In genomic region chr20:1467355-1468116, GRCh38 we compare ENCODE assay signal across 1 cellular context.
A peak's percentile ranks its signal among the peaks of the same experiment; 100 is the strongest.
TF ChIP-seq lines count a peak whose summit lies in the region.

No MANE protein-coding gene starts in this region.

TF ChIP-seq in K562, 482 proteins besides CTCF, POLR2A, EP300 and RAD21 (continues in another document):
- TF ChIP-seq ZBTB7A (IDR thresholded peaks at IDR 0.05; ENCODE audit: borderline replicate concordance, control insufficient read depth, low read depth, low read length), result no peak
- no peak for TF ChIP-seq PHB (CRISPR knock-in tag; IDR thresholded peaks at IDR 0.05)
- TF ChIP-seq HDAC1 (IDR thresholded peaks at IDR 0.05), result peak in 1 of 2 experiments; percentile 52; a peak in 1 of 4 replicates
- peak; percentile 83 for TF ChIP-seq SOX6 (IDR thresholded peaks at IDR 0.05)
- no peak for TF ChIP-seq ZBTB34 (CRISPR knock-in tag; IDR thresholded peaks at IDR 0.05)
- TF ChIP-seq GTF2A2 (tag; IDR thresholded peaks at IDR 0.05), result no peak
- no peak for TF ChIP-seq PTBP1 (IDR thresholded peaks at IDR 0.05; ENCODE audit: low read depth, low read length)
- no peak for TF ChIP-seq GTF2B (IDR thresholded peaks at IDR 0.05; ENCODE audit: extremely low read depth, insufficient read length)
- no peak for TF ChIP-seq CBFB (CRISPR knock-in tag; IDR thresholded peaks at IDR 0.05)
- TF ChIP-seq MLLT1 (IDR thresholded peaks at IDR 0.05), result 0 out of 4 replicates have a peak, but pooled peaks of 1 of the 2 experiments have one; percentile 30
- TF ChIP-seq DPF2 (IDR thresholded peaks at IDR 0.05), result peak; percentile 15; the same call in 1 of the 2 replicates
- no peak for TF ChIP-seq ZNF224 (CRISPR knock-in tag; IDR thresholded peaks at IDR 0.05)
- TF ChIP-seq ZEB2 (IDR thresholded peaks at IDR 0.05), result no peak
- TF ChIP-seq ZNF444 (CRISPR knock-in tag; IDR thresholded peaks at IDR 0.05), result no peak
- no peak for TF ChIP-seq SRSF1 (IDR thresholded peaks at IDR 0.05; ENCODE audit: low read depth, low read length)
- no peak for TF ChIP-seq ZNF274 (IDR thresholded peaks at IDR 0.05; ENCODE audit: borderline replicate concordance, low read depth, low read length)
- no peak for TF ChIP-seq JUNB (CRISPR knock-in tag; conservative IDR thresholded peaks at IDR 0.05)
- 0 out of 2 replicates have a peak, but pooled peaks have one; percentile 23 for TF ChIP-seq TAL1 (IDR thresholded peaks at IDR 0.05)
- no peak for TF ChIP-seq NCOA2 (IDR thresholded peaks at IDR 0.05; ENCODE audit: partially characterized antibody in 2 of 2)
- TF ChIP-seq ZNF12 (CRISPR knock-in tag; IDR thresholded peaks at IDR 0.05), result no peak
- TF ChIP-seq EWSR1 (IDR thresholded peaks at IDR 0.05; ENCODE audit: borderline replicate concordance, low read depth, partially characterized antibody), result no peak
- peak; percentile 95 for TF ChIP-seq FOXJ3 (CRISPR knock-in tag; IDR thresholded peaks at IDR 0.05)
- peak; percentile 25 for TF ChIP-seq HNRNPLL (IDR thresholded peaks at IDR 0.05; ENCODE audit: low read depth, low read length, poor library complexity, severe bottlenecking)
- TF ChIP-seq RBM22 (IDR thresholded peaks at IDR 0.05; ENCODE audit: low read depth, low read length, poor library complexity, severe bottlenecking), result no peak
- TF ChIP-seq NR0B1 (IDR thresholded peaks at IDR 0.05; ENCODE audit: partially characterized antibody), result no peak
- no peak for TF ChIP-seq ZNF354B (CRISPR knock-in tag; IDR thresholded peaks at IDR 0.05)
- TF ChIP-seq ZNF197 (CRISPR knock-in tag; IDR thresholded peaks at IDR 0.05; ENCODE audit: low read depth), result no peak
- TF ChIP-seq CHD2 (IDR thresholded peaks at IDR 0.05; ENCODE audit: low read depth, low read length), result peak; percentile 32; the same call in 1 of the 2 replicates
- no peak for TF ChIP-seq FIP1L1 (IDR thresholded peaks at IDR 0.05; ENCODE audit: low read depth, low read length, poor library complexity, severe bottlenecking)
- no peak for TF ChIP-seq CCNT2 (IDR thresholded peaks at IDR 0.05; ENCODE audit: borderline replicate concordance, extremely low read depth, insufficient read length, low read depth, low read length)
- TF ChIP-seq ZNF3 (CRISPR knock-in tag; IDR thresholded peaks at IDR 0.05), result no peak
- peak; percentile 81 for TF ChIP-seq L3MBTL2 (IDR thresholded peaks at IDR 0.05)
- no peak; the same call in 1 of the 2 replicates for TF ChIP-seq ZBTB33 (CRISPR knock-in tag; IDR thresholded peaks at IDR 0.05)
- TF ChIP-seq AFF1 (IDR thresholded peaks at IDR 0.05; ENCODE audit: low read depth in 1 of 2, partially characterized antibody in 2 of 2), result no peak
- no peak for TF ChIP-seq DACH1 (IDR thresholded peaks at IDR 0.05; ENCODE audit: partially characterized antibody)
- no peak for TF ChIP-seq PBX2 (CRISPR knock-in tag; IDR thresholded peaks at IDR 0.05; ENCODE audit: low read depth)
- TF ChIP-seq PBX2 (tag; conservative IDR thresholded peaks at IDR 0.05; ENCODE audit: low read depth), result no peak
- TF ChIP-seq MBD1 (CRISPR knock-in tag; IDR thresholded peaks at IDR 0.05), result no peak
- no peak for TF ChIP-seq ZNF140 (CRISPR knock-in tag; IDR thresholded peaks at IDR 0.05)
- peak; percentile 84 to 86 for TF ChIP-seq FOXK2 (conservative IDR thresholded peaks at IDR 0.05 in 1 of 2, IDR thresholded peaks at IDR 0.05 in 1 of 2; ENCODE audit: low read depth in 2 of 2)
- TF ChIP-seq RFX5 (IDR thresholded peaks at IDR 0.05; ENCODE audit: low read depth, low read length), result no peak
- TF ChIP-seq GATA2 (CRISPR knock-in tag; IDR thresholded peaks at IDR 0.05), result peak; percentile 76
- peak; percentile 74 for TF ChIP-seq NFYB (IDR thresholded peaks at IDR 0.05; ENCODE audit: extremely low read depth, insufficient read length)
- no peak for TF ChIP-seq YBX1 (IDR thresholded peaks at IDR 0.05)
- peak; percentile 73 for TF ChIP-seq HMBOX1 (IDR thresholded peaks at IDR 0.05)
- TF ChIP-seq ZNF431 (CRISPR knock-in tag; IDR thresholded peaks at IDR 0.05), result no peak; the same call in 1 of the 2 replicates
- no peak for TF ChIP-seq ZC3H8 (IDR thresholded peaks at IDR 0.05)
